In genomic region chr5:178361657-178362445, GRCh38 we compare ENCODE assay signal across 1 cellular context.
TF ChIP-seq lines count a peak whose summit lies in the region.

No MANE protein-coding gene starts in this region.

TF ChIP-seq in H1, 55 proteins besides CTCF, POLR2A, EP300 and RAD21 (continued from another document):
- TF ChIP-seq CHD7 (IDR thresholded peaks at IDR 0.05; ENCODE audit: insufficient replicate concordance, low read length) (no peak), GTF2F1 (IDR thresholded peaks at IDR 0.05; ENCODE audit: borderline replicate concordance, low read depth, low read length) (no peak), CEBPB (IDR thresholded peaks at IDR 0.05; ENCODE audit: low read depth, low read length) (no peak), EZH2 (IDR thresholded peaks at IDR 0.05; ENCODE audit: low read depth, low read length, severe bottlenecking) (no peak), KDM5A (IDR thresholded peaks at IDR 0.05; ENCODE audit: low read length) (no peak), JUND (IDR thresholded peaks at IDR 0.05; ENCODE audit: low read length) (no peak), YY1 (IDR thresholded peaks at IDR 0.05; ENCODE audit: low read depth, low read length) (no peak), JUN (IDR thresholded peaks at IDR 0.05; ENCODE audit: low read depth, low read length) (no peak), TAF1 (IDR thresholded peaks at IDR 0.05; ENCODE audit: low read depth, low read length) (no peak), SIX5 (IDR thresholded peaks at IDR 0.05; ENCODE audit: low read depth, low read length) (no peak), CBX5 (IDR thresholded peaks at IDR 0.05; ENCODE audit: low read depth, low read length) (no peak), BRCA1 (IDR thresholded peaks at IDR 0.05; ENCODE audit: low read depth, low read length) (no peak), EGR1 (IDR thresholded peaks at IDR 0.05; ENCODE audit: borderline replicate concordance, low read depth, low read length) (no peak), SP2 (IDR thresholded peaks at IDR 0.05; ENCODE audit: low read length) (no peak)
TF ChIP-seq in H1: peak in this region for 0.
